Comparison of ENCODE assay signal across 13 cellular contexts in genomic region chr17:33012522-33013033, GRCh38. TPM values are rescaled to one million over a fixed set of nuclear protein-coding genes. Genes with fewer than 3 reads are reported as not detected.
DNase-seq lines count a peak whose midpoint lies in the region; ATAC-seq and TF ChIP-seq lines count a peak whose summit lies in the region.
"Had no signal": no experiment of that assay in that cellular context is flagged by ENCODE, and none has a peak within 500 bp of the region (broad histone marks: within the 10 kb centered on the region; RNA-seq: fewer than 3 reads in every experiment).

No MANE protein-coding gene starts in this region.

- DNase-seq in Calu3 (peak; percentile 55), PC-9 (peak; percentile 42 to 54), epithelial cell of esophagus (ENCODE audit: low read depth) (peak; percentile 92), non-pigmented ciliary epithelial cell (ENCODE audit: low read depth) (peak; percentile 81), upper lobe of left lung (no peak), aorta (no peak), amygdala (lab: John Stamatoyannopoulos, UW) (no peak)
- DNase-seq: heart left ventricle had no signal

- no TSS peak for BruUV-seq in Calu3 (replicated peaks; lab: Mats Ljungman, UMichigan)
- no TSS peak for BruUV-seq in PC-9 (replicated peaks; lab: Mats Ljungman, UMichigan)

- ATAC-seq in upper lobe of left lung (ENCODE audit: low FRiP score in 2 of 2) (no peak), aorta (ENCODE audit: low FRiP score) (no peak), GM19023 (IDR thresholded peaks at IDR 0.05; ENCODE audit: unreplicated experiment) (no peak)
- ATAC-seq: heart left ventricle had no signal

- H3K27ac Mint-ChIP-seq in Calu3 (ENCODE audit: unreplicated experiment) = no peak overlapping the region
- H3K27ac Mint-ChIP-seq: stimulated activated naive CD8-positive, alpha-beta T cell treated with anti-CD3 and anti-CD28 coated beads, Interleukin-15, Interleukin-2, amounts not matched to agents 100 ng/mL and 50 ng/mL, for 24 hours had no signal

- H3K9me3 ChIP-seq in PC-9 (ENCODE audit: insufficient read depth, low read depth) (no peaks in the 10 kb centered on the region), upper lobe of left lung (no peaks in the 10 kb centered on the region), aorta (ENCODE audit: control insufficient read depth, low read length) (no peaks in the 10 kb centered on the region)
- H3K9me3 ChIP-seq: Caco-2, heart left ventricle had no signal

- H3K4me2 ChIP-seq in PC-9 = no peak overlapping the region
- H3K4me2 ChIP-seq: KMS-11 had no signal

- H3K9me2 ChIP-seq in PC-9 (ENCODE audit: insufficient read depth) = no peaks in the 10 kb centered on the region

- H3K4me1 ChIP-seq in PC-9 (replicated peaks; ENCODE audit: insufficient read depth) = 0 out of 2 replicates have a peak, but pooled peaks cover 9% of the 10 kb centered on the region
- H3K4me1 ChIP-seq in upper lobe of left lung = no peaks in the 10 kb centered on the region
- no peaks in the 10 kb centered on the region for H3K4me1 ChIP-seq in aorta (ENCODE audit: control insufficient read depth in 1 of 2, insufficient read depth in 2 of 2, low read length in 2 of 2)
- H3K4me1 ChIP-seq: heart left ventricle had no signal

- no peak for TF ChIP-seq POLR2A in upper lobe of left lung (IDR thresholded peaks at IDR 0.05)

- no peak overlapping the region for H2AFZ ChIP-seq in PC-9

- peaks cover 15% of the 10 kb centered on the region for H3K4me1 Mint-ChIP-seq in Calu3 (ENCODE audit: low read depth, unreplicated experiment)

- H3K9me3 Mint-ChIP-seq in Calu3 (ENCODE audit: low read depth, unreplicated experiment) = no peaks in the 10 kb centered on the region
- H3K9me3 Mint-ChIP-seq: stimulated activated naive CD8-positive, alpha-beta T cell treated with anti-CD3 and anti-CD28 coated beads, Interleukin-15, Interleukin-2, amounts not matched to agents 100 ng/mL and 50 ng/mL, for 24 hours had no signal

- H4K20me1 ChIP-seq in PC-9 (ENCODE audit: insufficient read depth) = no peaks in the 10 kb centered on the region

- TF ChIP-seq CTCF in Calu3 (IDR thresholded peaks at IDR 0.05; ENCODE audit: unreplicated experiment) = no peak
- no peak for TF ChIP-seq CTCF in PC-9 (conservative IDR thresholded peaks at IDR 0.05)
- TF ChIP-seq CTCF in epithelial cell of esophagus (IDR thresholded peaks at IDR 0.05; ENCODE audit: insufficient read depth, low read depth, low read length, missing control alignments) = no peak
- no peak for TF ChIP-seq CTCF in upper lobe of left lung (IDR thresholded peaks at IDR 0.05)

- no peak overlapping the region for H3K4me3 Mint-ChIP-seq in Calu3 (ENCODE audit: low read depth, unreplicated experiment)
- H3K4me3 Mint-ChIP-seq: stimulated activated naive CD8-positive, alpha-beta T cell treated with anti-CD3 and anti-CD28 coated beads, Interleukin-15, Interleukin-2, amounts not matched to agents 100 ng/mL and 50 ng/mL, for 24 hours had no signal

- H3K27ac ChIP-seq in PC-9 = no peak overlapping the region
- no peak overlapping the region for H3K27ac ChIP-seq in upper lobe of left lung
- no peak overlapping the region for H3K27ac ChIP-seq in aorta (ENCODE audit: low read depth in 1 of 2, low read length in 2 of 2)
- H3K27ac ChIP-seq: heart left ventricle, KMS-11 had no signal

- CTCF ChIA-PET in Calu3 (lab: Charles Lee) = no interaction called here
- CTCF ChIA-PET in PC-9 (lab: Charles Lee) = no interaction called here

- H3K79me2 ChIP-seq in PC-9 (ENCODE audit: low read depth) = no peaks in the 10 kb centered on the region

- H3K27me3 ChIP-seq in PC-9 (ENCODE audit: insufficient read depth, low read depth) (peaks cover 68% of the 10 kb centered on the region), upper lobe of left lung (no peaks in the 10 kb centered on the region), aorta (ENCODE audit: control insufficient read depth in 1 of 2, insufficient read depth in 2 of 2, low read length in 1 of 2) (no peaks in the 10 kb centered on the region)

- POLR2A ChIA-PET in PC-9 (lab: Charles Lee; ENCODE audit: unreplicated experiment) = no interaction called here

- TF ChIP-seq EP300 in upper lobe of left lung (IDR thresholded peaks at IDR 0.05) = no peak

- no peaks in the 10 kb centered on the region for H3F3A ChIP-seq in PC-9 (ENCODE audit: insufficient read depth, low read depth)

- peaks cover 6% of the 10 kb centered on the region for H3K36me3 Mint-ChIP-seq in Calu3 (ENCODE audit: insufficient read depth, unreplicated experiment)

- 57 to 67% methylated on average over 8 of the region's 8 CpGs for WGBS in upper lobe of left lung, 2 donors
- WGBS in aorta, 2 donors = 53 to 60% methylated on average over 8 of the region's 8 CpGs

- H3K36me3 ChIP-seq in PC-9 (ENCODE audit: low read depth) (no peaks in the 10 kb centered on the region), upper lobe of left lung (no peaks in the 10 kb centered on the region), aorta (ENCODE audit: control insufficient read depth in 1 of 2, insufficient read depth in 2 of 2, low read length in 1 of 2) (no peaks in the 10 kb centered on the region)
- H3K36me3 ChIP-seq: heart left ventricle had no signal

- H3K4me3 ChIP-seq in PC-9 = no peak overlapping the region
- H3K4me3 ChIP-seq in epithelial cell of esophagus (ENCODE audit: low read length) = no peak overlapping the region
- no peak overlapping the region for H3K4me3 ChIP-seq in upper lobe of left lung
- H3K4me3 ChIP-seq in aorta (ENCODE audit: low read length in 2 of 2) = no peak overlapping the region
- H3K4me3 ChIP-seq: heart left ventricle had no signal

- intact Hi-C loops in Calu3 (cut with micrococcal nuclease; ENCODE audit: unreplicated experiment) = no loop called here
- intact Hi-C loops in PC-9 (cut with micrococcal nuclease; ENCODE audit: unreplicated experiment) = loop anchor here (10.0 kb wide), 1 partner anchor 662 kb away; no protein-coding TSS in a partner anchor
- intact Hi-C loops in aorta (cut with DNase I) = no loop called here

- H3K27me3 Mint-ChIP-seq in Calu3 (ENCODE audit: unreplicated experiment) = peaks cover 36% of the 10 kb centered on the region

RNA-seq across cellular contexts. Expression of gene SPACA3, which starts 20.9 kb away (rescaled TPM):
- total RNA-seq in Calu3 (2022) (not detected in 2 replicates), PC-9 (2021) (not detected in 2 replicates), upper lobe of left lung (not detected), aorta (not detected)
- polyA plus RNA-seq in aorta = not detected
- total RNA-seq: cardiac septum, heart left ventricle had no signal
- polyA plus RNA-seq: heart left ventricle had no signal

Comparison
In these comparisons a context has a peak if more than half of its experiments do, and no peak if none do; other contexts are left out.
1. DNase-seq: peak in Calu3 (single experiment), PC-9 (2 of 2), epithelial cell of esophagus (single experiment) and non-pigmented ciliary epithelial cell (single experiment); none in upper lobe of left lung (0 of 2), aorta (0 of 2) and amygdala (0 of 56).